ENCODE assay signal across 1 cellular context in genomic region chr20:45406260-45407066, GRCh38.
TF ChIP-seq lines count a peak whose summit lies in the region.

No MANE protein-coding gene starts in this region.

TF ChIP-seq in HEK293, 187 proteins besides CTCF, POLR2A, EP300 and RAD21 (continued from another document):
- TF ChIP-seq ZEB2 (tag by site-specific recombination; IDR thresholded peaks at IDR 0.05) (peak; percentile 88; the same call in 1 of the 2 replicates), ZXDB (tag by site-specific recombination; IDR thresholded peaks at IDR 0.05) (peak; percentile 90), EGR2 (tag by site-specific recombination; IDR thresholded peaks at IDR 0.05; ENCODE audit: low read depth) (peak; percentile 98), ZFP3 (tag by site-specific recombination; IDR thresholded peaks at IDR 0.05; ENCODE audit: low read depth) (no peak), ZNF585B (tag by site-specific recombination; IDR thresholded peaks at IDR 0.05) (no peak), ZBTB7A (tag by site-specific recombination; IDR thresholded peaks at IDR 0.05; ENCODE audit: low read depth) (peak; percentile 33; the same call in 1 of the 2 replicates), GLIS1 (tag by site-specific recombination; IDR thresholded peaks at IDR 0.05) (no peak; the same call in none of the 2 replicates), ZBTB17 (tag by site-specific recombination; IDR thresholded peaks at IDR 0.05) (no peak), ZNF501 (tag by site-specific recombination; IDR thresholded peaks at IDR 0.05) (no peak), ZFHX2 (tag by site-specific recombination; conservative IDR thresholded peaks at IDR 0.05) (peak; percentile 100), PRDM1 (tag by site-specific recombination; IDR thresholded peaks at IDR 0.05) (no peak), ZNF19 (tag by site-specific recombination; IDR thresholded peaks at IDR 0.05; ENCODE audit: low read depth) (no peak), ZNF132 (tag by site-specific recombination; IDR thresholded peaks at IDR 0.05; ENCODE audit: borderline replicate concordance) (no peak)
- TF ChIP-seq, protein P1, sequence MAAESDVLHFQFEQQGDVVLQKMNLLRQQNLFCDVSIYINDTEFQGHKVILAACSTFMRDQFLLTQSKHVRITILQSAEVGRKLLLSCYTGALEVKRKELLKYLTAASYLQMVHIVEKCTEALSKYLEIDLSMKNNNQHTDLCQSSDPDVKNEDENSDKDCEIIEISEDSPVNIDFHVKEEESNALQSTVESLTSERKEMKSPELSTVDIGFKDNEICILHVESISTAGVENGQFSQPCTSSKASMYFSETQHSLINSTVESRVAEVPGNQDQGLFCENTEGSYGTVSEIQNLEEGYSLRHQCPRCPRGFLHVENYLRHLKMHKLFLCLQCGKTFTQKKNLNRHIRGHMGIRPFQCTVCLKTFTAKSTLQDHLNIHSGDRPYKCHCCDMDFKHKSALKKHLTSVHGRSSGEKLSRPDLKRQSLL (tag by site-specific recombination; IDR thresholded peaks at IDR 0.05): no peak
- TF ChIP-seq, protein P2, sequence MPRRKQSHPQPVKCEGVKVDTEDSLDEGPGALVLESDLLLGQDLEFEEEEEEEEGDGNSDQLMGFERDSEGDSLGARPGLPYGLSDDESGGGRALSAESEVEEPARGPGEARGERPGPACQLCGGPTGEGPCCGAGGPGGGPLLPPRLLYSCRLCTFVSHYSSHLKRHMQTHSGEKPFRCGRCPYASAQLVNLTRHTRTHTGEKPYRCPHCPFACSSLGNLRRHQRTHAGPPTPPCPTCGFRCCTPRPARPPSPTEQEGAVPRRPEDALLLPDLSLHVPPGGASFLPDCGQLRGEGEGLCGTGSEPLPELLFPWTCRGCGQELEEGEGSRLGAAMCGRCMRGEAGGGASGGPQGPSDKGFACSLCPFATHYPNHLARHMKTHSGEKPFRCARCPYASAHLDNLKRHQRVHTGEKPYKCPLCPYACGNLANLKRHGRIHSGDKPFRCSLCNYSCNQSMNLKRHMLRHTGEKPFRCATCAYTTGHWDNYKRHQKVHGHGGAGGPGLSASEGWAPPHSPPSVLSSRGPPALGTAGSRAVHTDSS (tag by site-specific recombination; IDR thresholded peaks at IDR 0.05): peak; percentile 87
TF ChIP-seq in HEK293: peak in this region for 45.
